Comparison of ENCODE assay signal across 8 cellular contexts in the genomic region with DNA sequence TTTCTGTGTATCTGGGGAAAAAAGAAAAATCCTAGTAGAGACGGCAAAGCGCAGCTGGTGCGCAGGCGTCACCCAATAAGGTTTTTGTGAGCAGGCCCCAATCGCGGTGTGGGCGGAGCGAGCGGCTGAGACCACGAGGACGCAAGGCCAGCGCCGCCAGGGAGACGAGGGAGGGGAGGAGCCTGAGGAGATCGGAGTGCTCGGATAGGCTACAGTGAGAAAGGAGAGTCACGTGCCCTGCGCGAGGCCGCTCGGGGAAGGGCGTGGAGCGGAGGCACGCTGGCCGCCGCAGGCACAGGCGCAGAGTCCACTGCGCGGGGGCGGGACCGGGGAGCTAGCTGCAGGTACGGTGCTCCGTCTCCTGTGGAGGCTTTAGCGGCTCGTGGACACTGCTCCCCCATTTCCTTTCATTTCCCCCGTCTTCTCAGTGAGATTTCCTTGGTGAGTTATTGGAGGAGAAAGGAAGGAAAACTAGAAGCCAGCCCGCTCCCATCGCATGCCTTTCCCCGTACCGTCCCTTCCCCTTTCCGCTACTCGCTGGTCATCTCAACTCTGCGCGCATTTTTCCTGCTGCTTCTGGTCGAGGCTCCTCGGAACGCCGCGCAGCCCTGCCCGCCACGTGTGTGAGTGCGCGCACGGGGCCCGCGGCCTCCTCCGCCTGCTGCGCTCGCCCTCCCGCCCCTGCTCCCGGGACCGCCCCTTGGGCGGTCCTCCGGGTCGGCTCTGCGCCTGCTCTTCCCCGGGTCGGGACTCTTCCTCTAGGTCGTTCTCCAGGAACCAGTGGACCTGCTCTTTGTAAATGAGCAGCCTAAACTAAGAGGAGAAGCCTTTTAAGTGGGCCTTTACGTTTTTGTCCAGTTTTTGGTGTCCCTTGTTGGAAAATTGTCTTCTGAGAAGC. TPM values are rescaled to one million over a fixed set of nuclear protein-coding genes. Genes with fewer than 3 reads are reported as not detected.
DNase-seq lines count a peak whose midpoint lies in the region; ATAC-seq, FAIRE-seq and TF ChIP-seq lines count a peak whose summit lies in the region.

A gene with protein sequence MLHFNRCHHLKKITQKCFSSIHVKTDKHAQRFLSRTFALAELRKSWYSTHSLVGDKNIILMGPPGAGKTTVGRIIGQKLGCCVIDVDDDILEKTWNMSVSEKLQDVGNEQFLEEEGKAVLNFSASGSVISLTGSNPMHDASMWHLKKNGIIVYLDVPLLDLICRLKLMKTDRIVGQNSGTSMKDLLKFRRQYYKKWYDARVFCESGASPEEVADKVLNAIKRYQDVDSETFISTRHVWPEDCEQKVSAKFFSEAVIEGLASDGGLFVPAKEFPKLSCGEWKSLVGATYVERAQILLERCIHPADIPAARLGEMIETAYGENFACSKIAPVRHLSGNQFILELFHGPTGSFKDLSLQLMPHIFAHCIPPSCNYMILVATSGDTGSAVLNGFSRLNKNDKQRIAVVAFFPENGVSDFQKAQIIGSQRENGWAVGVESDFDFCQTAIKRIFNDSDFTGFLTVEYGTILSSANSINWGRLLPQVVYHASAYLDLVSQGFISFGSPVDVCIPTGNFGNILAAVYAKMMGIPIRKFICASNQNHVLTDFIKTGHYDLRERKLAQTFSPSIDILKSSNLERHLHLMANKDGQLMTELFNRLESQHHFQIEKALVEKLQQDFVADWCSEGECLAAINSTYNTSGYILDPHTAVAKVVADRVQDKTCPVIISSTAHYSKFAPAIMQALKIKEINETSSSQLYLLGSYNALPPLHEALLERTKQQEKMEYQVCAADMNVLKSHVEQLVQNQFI (plus strand): TSS at position 264 of the 898 bp plus-strand sequence. CDS start 6,612 bp downstream, outside the sequence.

- TF ChIP-seq POLR2A in GM12891 (IDR thresholded peaks at IDR 0.05; ENCODE audit: low read depth, low read length) (peak; percentile 77), upper lobe of left lung (IDR thresholded peaks at IDR 0.05) (peak; percentile 57 to 86 (median 67))

- H3K36me3 ChIP-seq in heart right ventricle = no peaks in the 10 kb centered on the region
- no peaks in the 10 kb centered on the region for H3K36me3 ChIP-seq in upper lobe of left lung

- FAIRE-seq in GM12891 (lab: Jason Lieb, UNC) = peak; percentile 94

- H3K9me3 Mint-ChIP-seq in T-cell = no peaks in the 10 kb centered on the region

- intact Hi-C loops in heart right ventricle (cut with DNase I) (loop anchor here in 6 of 10 donors (1.0 to 10.0 kb wide), 6 partner anchors 66 to 294 kb away; partner anchors contain the start of gene ARHGAP21 (in 3 of the 6)), posterior cingulate gyrus (cut with DNase I) (loop anchor here (5.0 to 10.0 kb wide), 2 partner anchors 62 to 294 kb away; partner anchors contain the start of genes ARHGAP21 and PRTFDC1)

- no peaks in the 10 kb centered on the region for H3K36me3 Mint-ChIP-seq in T-cell

- H3K27me3 ChIP-seq in heart right ventricle = no peaks in the 10 kb centered on the region
- no peaks in the 10 kb centered on the region for H3K27me3 ChIP-seq in upper lobe of left lung

- peak within 1 kb of the TSS; percentile 61 to 83 (median 70) for H3K4me3 ChIP-seq in heart right ventricle
- peak within 1 kb of the TSS; percentile 62 to 87 (median 80) for H3K4me3 ChIP-seq in upper lobe of left lung

- H3K27ac ChIP-seq in heart right ventricle (peak within 1 kb of the TSS; percentile 75 to 95 (median 92)), upper lobe of left lung (peak within 1 kb of the TSS; percentile 81 to 89 (median 88))

- peaks cover 23 to 37% (median 28%) of the 10 kb centered on the region in 3 donors for H3K4me1 Mint-ChIP-seq in T-cell

- H3K4me1 ChIP-seq in heart right ventricle (peaks cover 0 to 18% (median 13%) of the 10 kb centered on the region in 9 donors), upper lobe of left lung (peaks cover 10 to 19% (median 17%) of the 10 kb centered on the region in 4 donors)

- peak within 1 kb of the TSS; percentile 96 to 98 for H3K27ac Mint-ChIP-seq in T-cell

- WGBS in heart right ventricle, 2 donors = 0% methylated on average over 70 of the region's 70 CpGs
- WGBS in upper lobe of left lung, 2 donors = 0% methylated on average over 45 to 70 of the region's 70 CpGs

- H3K9me3 ChIP-seq in heart right ventricle (no peaks in the 10 kb centered on the region), upper lobe of left lung (no peaks in the 10 kb centered on the region)

- DNase-seq in GM12891 (ENCODE audit: insufficient read length, low spot score) (peak; percentile 80), NCI-H1436 treated with DMSO at 0.1 percent for 48 hours (lab: John Stamatoyannopoulos, UW) (peak; percentile 95), T-cell (peak; percentile 91 to 99 (median 96)), amniotic epithelial cell (ENCODE audit: low read depth) (peak; percentile 98), heart right ventricle (peak; percentile 99), posterior cingulate gyrus (peak; percentile 96 to 100 (median 98)), upper lobe of left lung (peak; percentile 98 to 99)

- no peaks in the 10 kb centered on the region for H3K27me3 Mint-ChIP-seq in T-cell

- TF ChIP-seq CTCF in heart right ventricle (IDR thresholded peaks at IDR 0.05) (no peak), upper lobe of left lung (IDR thresholded peaks at IDR 0.05) (peak in 1 of 6 experiments; percentile 11)

- CTCF ChIA-PET in T-cell (lab: Charles Lee) = interaction anchor here (0.5 to 1.1 kb wide), 3 partner anchors 50 to 394 kb away, joined by 3 to 5 read pairs (median 4); no protein-coding TSS in a partner anchor

- TF ChIP-seq EP300 in upper lobe of left lung (IDR thresholded peaks at IDR 0.05) = peak in 1 of 4 donors; percentile 27

- H3K4me3 Mint-ChIP-seq in T-cell = peak within 1 kb of the TSS; percentile 87 to 91 (median 88)

- ATAC-seq in HG02798 (IDR thresholded peaks at IDR 0.05; ENCODE audit: poor library complexity, unreplicated experiment) (peak; percentile 99), T-cell (replicated peaks in 1 of 4) (peak; percentile 95 to 98 (median 96)), heart right ventricle (peak; percentile 99 to 100 (median 99)), upper lobe of left lung (ENCODE audit: low FRiP score in 2 of 2) (peak; percentile 100)

- POLR2A ChIA-PET in T-cell (lab: Charles Lee) = interaction anchor here (0.9 to 1.4 kb wide), 2 partner anchors 394 to 395 kb away, joined by 6 to 9 read pairs; no protein-coding TSS in a partner anchor

TF ChIP-seq in GM12891, 5 proteins besides CTCF, POLR2A, EP300 and RAD21:
- TF ChIP-seq PAX5 (IDR thresholded peaks at IDR 0.05; ENCODE audit: insufficient read depth, low read length, severe bottlenecking) (no peak), POLR2AphosphoS5 (IDR thresholded peaks at IDR 0.05; ENCODE audit: low read depth, low read length) (peak; percentile 89), TAF1 (IDR thresholded peaks at IDR 0.05; ENCODE audit: low read depth, low read length) (peak; percentile 65; the same call in 1 of the 2 replicates), POU2F2 (IDR thresholded peaks at IDR 0.05; ENCODE audit: low read depth, low read length) (peak; percentile 38), SPI1 (IDR thresholded peaks at IDR 0.05; ENCODE audit: low read depth, low read length) (no peak)

RNA-seq across cellular contexts. Expression of the gene that starts here (rescaled TPM):
- 1.9 TPM for polyA plus RNA-seq in GM12891 (2012; ENCODE audit: low read depth, missing spikeins)
- 1 to 10 TPM; 1.6 to 8.1 (median 6.4) TPM for total RNA-seq in T-cell
- total RNA-seq in heart right ventricle = 1 to 10 TPM; 4.0 to 6.8 (median 5.1) TPM
- polyA plus RNA-seq in heart right ventricle = 1 to 10 TPM; 1.4 to 2.6 TPM
- 1 to 10 TPM in 5 of 6 donors, under 1 TPM in 1; 0.78 to 3.2 (median 2.8) TPM for total RNA-seq in upper lobe of left lung

Comparison
In these comparisons a context has a peak if more than half of its experiments do, and no peak if none do; other contexts are left out.
1. Peak in every context shown above with its lines: DNase-seq, ATAC-seq, H3K4me3 ChIP-seq and H3K27ac ChIP-seq.